In the genomic region with DNA sequence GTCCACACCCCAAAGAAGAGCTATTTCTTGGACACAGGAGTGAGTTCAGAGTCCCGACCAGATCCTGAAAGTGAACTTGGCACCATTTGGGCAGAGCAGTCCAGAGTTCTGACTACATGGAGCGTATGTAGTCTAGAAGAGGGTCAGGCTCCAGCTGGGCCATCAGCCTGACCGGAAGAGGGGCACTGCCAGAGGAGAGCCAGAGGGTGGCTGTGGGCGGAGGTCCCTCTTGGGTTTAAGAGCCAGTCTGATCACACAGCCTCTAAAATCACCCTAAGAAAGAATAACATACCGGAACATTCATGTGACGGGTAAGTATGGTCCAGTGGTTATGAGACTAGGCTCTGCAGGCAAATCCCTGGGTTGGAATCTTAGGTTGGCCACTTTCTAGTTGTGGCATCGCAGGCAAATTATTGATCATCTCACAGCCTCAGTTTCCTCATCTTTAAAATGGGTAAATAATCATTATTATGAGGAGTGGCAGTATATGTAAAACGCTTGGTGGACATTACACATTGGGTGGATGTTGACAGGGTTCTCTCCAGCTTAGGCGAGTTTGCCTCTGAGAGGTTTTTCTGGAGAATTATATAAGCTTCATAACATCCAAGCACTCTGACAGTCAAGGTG, we compare ENCODE assay signal across 8 cellular contexts. TPM values are rescaled to one million over a fixed set of nuclear protein-coding genes. Genes with fewer than 3 reads are reported as not detected.
A peak's percentile ranks its signal among the peaks of the same experiment; 100 is the strongest.
DNase-seq lines count a peak whose midpoint lies in the region; ATAC-seq and TF ChIP-seq lines count a peak whose summit lies in the region.

No MANE protein-coding gene starts in this region.

- ATAC-seq in stimulated activated memory B cell treated with anti-CD40 and anti-IgM and Interleukin-4, amounts not matched to agents 10 μg/mL and 1 μg/mL and 100 μg/mL, for 72 hours = no peak

- H3K36me3 Mint-ChIP-seq in activated T-helper 2 cell treated with anti-CD3 and anti-CD28 coated beads, Interferon-gamma antibody, Interleukin-2, Interleukin-4, amounts not matched to agents 10 μg/mL and 5 μg/mL and 100 μg/mL, durations not matched to agents 14 hours and 24 hours and 36 hours (ENCODE audit: low read depth) = peaks cover 20% of the 10 kb centered on the region
- H3K36me3 Mint-ChIP-seq in stimulated activated memory B cell treated with anti-CD40 and anti-IgM and Interleukin-4, amounts not matched to agents 10 μg/mL and 1 μg/mL and 100 μg/mL, for 72 hours = peaks cover 6% of the 10 kb centered on the region

- TF ChIP-seq CTCF in HFF-Myc (IDR thresholded peaks at IDR 0.05; ENCODE audit: low read depth, low read length, missing control alignments) = no peak

- DNase-seq in HFF-Myc (ENCODE audit: extremely low read depth, low read depth) (no peak), NCI-H2171 treated with DMSO at 0.1 percent for 48 hours (lab: John Stamatoyannopoulos, UW) (no peak), NCI-H1417 (lab: John Stamatoyannopoulos, UW) (no peak)
- no peak for DNase-seq in activated T-helper 2 cell treated with anti-CD3 and anti-CD28 coated beads, Interferon-gamma antibody, Interleukin-2, Interleukin-4, amounts not matched to agents 10 μg/mL and 5 μg/mL and 100 μg/mL, durations not matched to agents 14 hours and 24 hours and 36 hours (ENCODE audit: low spot score)
- DNase-seq in stimulated activated CD8-positive, alpha-beta memory T cell treated with anti-CD3 and anti-CD28 coated beads, Interleukin-4, amount 100 ng/mL, for 48 hours = no peak
- no peak for DNase-seq in activated CD4-positive, alpha-beta T cell treated with anti-CD3 and anti-CD28 coated beads, Interleukin-2, amount 50 U/mL, for 1 hour

- no peaks in the 10 kb centered on the region for H3K36me3 ChIP-seq in iPS-18a (ENCODE audit: control insufficient read depth, low read depth, low read length)

- no peak overlapping the region for H3K27ac Mint-ChIP-seq in activated T-helper 2 cell treated with anti-CD3 and anti-CD28 coated beads, Interferon-gamma antibody, Interleukin-2, Interleukin-4, amounts not matched to agents 10 μg/mL and 5 μg/mL and 100 μg/mL, durations not matched to agents 14 hours and 24 hours and 36 hours
- H3K27ac Mint-ChIP-seq in stimulated activated memory B cell treated with anti-CD40 and anti-IgM and Interleukin-4, amounts not matched to agents 10 μg/mL and 1 μg/mL and 100 μg/mL, for 72 hours = peak overlapping the region; percentile 94

- H3K4me1 Mint-ChIP-seq in activated T-helper 2 cell treated with anti-CD3 and anti-CD28 coated beads, Interferon-gamma antibody, Interleukin-2, Interleukin-4, amounts not matched to agents 10 μg/mL and 5 μg/mL and 100 μg/mL, durations not matched to agents 14 hours and 24 hours and 36 hours (ENCODE audit: low read depth) = peaks cover 18% of the 10 kb centered on the region
- peaks cover 30% of the 10 kb centered on the region for H3K4me1 Mint-ChIP-seq in stimulated activated memory B cell treated with anti-CD40 and anti-IgM and Interleukin-4, amounts not matched to agents 10 μg/mL and 1 μg/mL and 100 μg/mL, for 72 hours

- no peak overlapping the region for H3K27ac ChIP-seq in iPS-18a (ENCODE audit: low read length)

- peak overlapping the region; percentile 94 for H3K4me3 Mint-ChIP-seq in activated T-helper 2 cell treated with anti-CD3 and anti-CD28 coated beads, Interferon-gamma antibody, Interleukin-2, Interleukin-4, amounts not matched to agents 10 μg/mL and 5 μg/mL and 100 μg/mL, durations not matched to agents 14 hours and 24 hours and 36 hours (ENCODE audit: low read depth)
- H3K4me3 Mint-ChIP-seq in stimulated activated memory B cell treated with anti-CD40 and anti-IgM and Interleukin-4, amounts not matched to agents 10 μg/mL and 1 μg/mL and 100 μg/mL, for 72 hours = peak overlapping the region; percentile 99

- no peaks in the 10 kb centered on the region for H3K27me3 Mint-ChIP-seq in activated T-helper 2 cell treated with anti-CD3 and anti-CD28 coated beads, Interferon-gamma antibody, Interleukin-2, Interleukin-4, amounts not matched to agents 10 μg/mL and 5 μg/mL and 100 μg/mL, durations not matched to agents 14 hours and 24 hours and 36 hours (ENCODE audit: low read depth)
- H3K27me3 Mint-ChIP-seq in stimulated activated memory B cell treated with anti-CD40 and anti-IgM and Interleukin-4, amounts not matched to agents 10 μg/mL and 1 μg/mL and 100 μg/mL, for 72 hours = no peaks in the 10 kb centered on the region

- intact Hi-C loops in activated T-helper 2 cell treated with anti-CD3 and anti-CD28 coated beads, Interferon-gamma antibody, Interleukin-2, Interleukin-4, amounts not matched to agents 10 μg/mL and 5 μg/mL and 100 μg/mL, durations not matched to agents 14 hours and 24 hours and 36 hours (cut with micrococcal nuclease) = loop anchor here (2.0 to 10.0 kb wide), 4 partner anchors 129 to 1955 kb away; a partner anchor contains a TSS

- no peaks in the 10 kb centered on the region for H3K9me3 ChIP-seq in iPS-18a (ENCODE audit: control insufficient read depth, low read depth, low read length)

- no peak overlapping the region for H3K9ac ChIP-seq in iPS-18a (ENCODE audit: low read length)

- H3K4me3 ChIP-seq in HFF-Myc (replicated peaks; ENCODE audit: low read depth, low read length) (peak overlapping the region; percentile 82), iPS-18a (ENCODE audit: low read length) (peak overlapping the region; percentile 89)

- H3K9me3 Mint-ChIP-seq in activated T-helper 2 cell treated with anti-CD3 and anti-CD28 coated beads, Interferon-gamma antibody, Interleukin-2, Interleukin-4, amounts not matched to agents 10 μg/mL and 5 μg/mL and 100 μg/mL, durations not matched to agents 14 hours and 24 hours and 36 hours = no peaks in the 10 kb centered on the region
- H3K9me3 Mint-ChIP-seq in stimulated activated memory B cell treated with anti-CD40 and anti-IgM and Interleukin-4, amounts not matched to agents 10 μg/mL and 1 μg/mL and 100 μg/mL, for 72 hours = no peaks in the 10 kb centered on the region

- peaks cover 11% of the 10 kb centered on the region for H3K27me3 ChIP-seq in iPS-18a (ENCODE audit: control insufficient read depth, insufficient read depth, low read length)

- peaks cover 5% of the 10 kb centered on the region for H3K4me1 ChIP-seq in iPS-18a (ENCODE audit: control insufficient read depth, low read depth, low read length)

RNA-seq across cellular contexts. Expression of a gene that starts 2.1 kb away (rescaled TPM):
- 13.7 and 14.0 TPM in 2 replicates for total RNA-seq in activated T-helper 2 cell treated with anti-CD3 and anti-CD28 coated beads, Interferon-gamma antibody, Interleukin-2, Interleukin-4, amounts not matched to agents 10 μg/mL and 5 μg/mL and 100 μg/mL, durations not matched to agents 14 hours and 24 hours and 36 hours
